9 cellular contexts compared by ENCODE assay signal in the genomic region with DNA sequence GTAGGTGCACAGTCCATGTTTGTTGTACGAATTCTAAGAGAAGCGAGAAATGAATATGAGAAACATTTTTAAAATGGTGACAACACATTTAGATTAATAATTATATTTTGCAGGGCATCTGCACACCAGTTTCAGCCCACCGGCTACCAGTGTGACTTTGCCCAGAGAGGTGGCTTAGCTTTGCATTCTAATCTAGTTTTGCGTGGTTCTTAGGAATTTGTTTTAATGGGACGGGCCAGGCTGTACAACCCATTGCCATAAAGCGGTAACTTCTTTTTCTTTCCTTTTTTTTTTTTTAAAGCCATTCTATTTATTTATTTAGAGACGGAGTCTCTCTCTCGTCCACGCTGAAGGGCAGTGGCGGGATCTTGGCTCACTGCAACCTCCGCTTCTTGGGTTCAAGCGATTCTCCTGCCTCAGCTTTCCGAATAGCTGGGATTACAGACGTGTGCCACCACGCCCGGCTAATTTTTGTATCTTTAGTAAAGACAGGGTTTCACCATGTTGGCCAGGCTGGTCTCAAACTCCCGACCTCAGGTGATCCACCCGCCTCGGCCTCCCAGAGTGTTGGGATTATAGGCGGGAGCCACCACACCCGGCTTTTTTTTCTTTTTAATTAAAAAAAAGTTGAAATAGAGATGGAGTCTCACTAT. TPM values are rescaled to one million over a fixed set of nuclear protein-coding genes. Genes with fewer than 3 reads are reported as not detected.
DNase-seq lines count a peak whose midpoint lies in the region; FAIRE-seq and TF ChIP-seq lines count a peak whose summit lies in the region.
"Had no signal": no experiment of that assay in that cellular context is flagged by ENCODE, and none has a peak within 500 bp of the region (broad histone marks: within the 10 kb centered on the region; RNA-seq: fewer than 3 reads in every experiment).

No MANE protein-coding gene starts in this region.

- peak overlapping the region; percentile 83 for H3K27ac ChIP-seq in 22Rv1
- H3K27ac ChIP-seq in cingulate gyrus (ENCODE audit: low read depth, low read length): peak overlapping the region; percentile 92
- peak overlapping the region; percentile 87 for H3K27ac ChIP-seq in muscle layer of colon (ENCODE audit: low read depth, low read length)

- no peak for TF ChIP-seq CTCF in 22Rv1 (IDR thresholded peaks at IDR 0.05)

- H3K9ac ChIP-seq in muscle layer of colon (ENCODE audit: low read length): peak overlapping the region; percentile 96

- FAIRE-seq in frontal cortex (lab: Jason Lieb, UNC): no peak

- no peaks in the 10 kb centered on the region for H3K27me3 ChIP-seq in muscle layer of colon (ENCODE audit: control insufficient read depth in 1 of 2, insufficient read depth in 2 of 2, low read length in 2 of 2)

- no peak for DNase-seq in Jurkat, Clone E6-1 (ENCODE audit: low read depth, low spot score)
- DNase-seq in NCI-H1436 (lab: John Stamatoyannopoulos, UW): no peak
- DNase-seq in middle frontal gyrus (ENCODE audit: extremely low spot score, low spot score): no peak
- no peak for DNase-seq in HUDEP-2 (lab: John Stamatoyannopoulos, UW; ENCODE audit: unreplicated experiment in 76 of 76)
- DNase-seq in frontal cortex (ENCODE audit: low spot score in 2 of 2): no peak

- no peaks in the 10 kb centered on the region for H3K9me3 ChIP-seq in muscle layer of colon (ENCODE audit: low read length)

- peaks cover 30% of the 10 kb centered on the region for H3K4me1 ChIP-seq in muscle layer of colon (ENCODE audit: insufficient read depth, low read length)

- H3K4me3 ChIP-seq in Jurkat, Clone E6-1 (ENCODE audit: low read length): peak overlapping the region; percentile 80
- H3K4me3 ChIP-seq in muscle layer of colon (ENCODE audit: low read depth in 1 of 2, low read length in 2 of 2): peak overlapping the region; percentile 83 to 90

- peaks cover 7% of the 10 kb centered on the region for H3K36me3 ChIP-seq in muscle layer of colon (ENCODE audit: insufficient read depth, low read length)

RNA-seq across cellular contexts. Expression of a gene that starts 0.8 kb away (rescaled TPM):
- 21.3 TPM for polyA plus RNA-seq in Jurkat, Clone E6-1 (2012; ENCODE audit: insufficient read depth, insufficient read length)
- 14.7 TPM for total RNA-seq in frontal cortex

RNA-seq across cellular contexts. Expression of a gene that starts 28.7 kb away (rescaled TPM):
- not detected for polyA plus RNA-seq in Jurkat, Clone E6-1 (2012; ENCODE audit: insufficient read depth, insufficient read length)
- not detected for total RNA-seq in frontal cortex
- total RNA-seq: glomerular endothelial cell had no signal

RNA-seq across cellular contexts. Expression of a gene that starts 55.7 kb away (rescaled TPM):
- polyA plus RNA-seq in Jurkat, Clone E6-1 (2012; ENCODE audit: insufficient read depth, insufficient read length): 10.8 TPM
- 20.8 TPM for total RNA-seq in frontal cortex
